Comparison of ENCODE assay signal across 2 cellular contexts in the genomic region with DNA sequence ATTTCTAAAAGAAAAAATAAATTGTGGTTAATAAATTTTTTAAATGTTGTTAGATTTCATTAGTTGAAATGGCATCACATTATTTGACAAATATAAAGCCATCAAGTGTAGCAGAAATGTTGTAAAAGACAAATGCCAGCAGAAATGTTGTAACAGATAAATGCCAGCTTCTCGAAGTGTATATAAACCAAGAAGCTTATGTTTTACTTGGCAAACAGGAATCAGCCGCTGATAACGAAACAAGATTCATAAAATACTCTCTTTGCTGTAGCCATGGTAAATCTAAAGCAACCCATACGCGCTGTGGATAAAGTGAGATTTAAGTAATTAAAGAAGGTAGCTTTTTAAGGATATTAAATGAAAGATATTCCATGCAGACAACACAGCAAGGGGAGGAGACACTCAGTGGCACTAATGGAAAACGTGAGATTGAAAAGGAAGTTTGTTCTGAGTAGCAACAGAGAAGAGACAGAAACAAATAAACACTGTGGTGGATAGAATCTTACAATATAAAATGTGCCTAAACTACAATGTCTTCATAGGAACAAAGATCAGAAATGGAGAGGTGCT.
TF ChIP-seq lines count a peak whose summit lies in the region.

No MANE protein-coding gene starts in this region.

TF ChIP-seq in GM12891, 5 proteins besides CTCF, POLR2A, EP300 and RAD21:
- TF ChIP-seq POLR2AphosphoS5 (IDR thresholded peaks at IDR 0.05; ENCODE audit: low read depth, low read length) (no peak), PAX5 (IDR thresholded peaks at IDR 0.05; ENCODE audit: insufficient read depth, low read length, severe bottlenecking) (no peak), SPI1 (IDR thresholded peaks at IDR 0.05; ENCODE audit: low read depth, low read length) (no peak), POU2F2 (IDR thresholded peaks at IDR 0.05; ENCODE audit: low read depth, low read length) (no peak), TAF1 (IDR thresholded peaks at IDR 0.05; ENCODE audit: low read depth, low read length) (no peak)

TF ChIP-seq in GM12878, 131 proteins besides CTCF, POLR2A, EP300 and RAD21 (continued from another document):
- TF ChIP-seq HDAC2 (IDR thresholded peaks at IDR 0.05) = no peak
- no peak for TF ChIP-seq PAX5 (IDR thresholded peaks at IDR 0.05; ENCODE audit: borderline replicate concordance, low read depth, low read length)
- TF ChIP-seq, protein P1, sequence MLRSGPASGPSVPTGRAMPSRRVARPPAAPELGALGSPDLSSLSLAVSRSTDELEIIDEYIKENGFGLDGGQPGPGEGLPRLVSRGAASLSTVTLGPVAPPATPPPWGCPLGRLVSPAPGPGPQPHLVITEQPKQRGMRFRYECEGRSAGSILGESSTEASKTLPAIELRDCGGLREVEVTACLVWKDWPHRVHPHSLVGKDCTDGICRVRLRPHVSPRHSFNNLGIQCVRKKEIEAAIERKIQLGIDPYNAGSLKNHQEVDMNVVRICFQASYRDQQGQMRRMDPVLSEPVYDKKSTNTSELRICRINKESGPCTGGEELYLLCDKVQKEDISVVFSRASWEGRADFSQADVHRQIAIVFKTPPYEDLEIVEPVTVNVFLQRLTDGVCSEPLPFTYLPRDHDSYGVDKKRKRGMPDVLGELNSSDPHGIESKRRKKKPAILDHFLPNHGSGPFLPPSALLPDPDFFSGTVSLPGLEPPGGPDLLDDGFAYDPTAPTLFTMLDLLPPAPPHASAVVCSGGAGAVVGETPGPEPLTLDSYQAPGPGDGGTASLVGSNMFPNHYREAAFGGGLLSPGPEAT (IDR thresholded peaks at IDR 0.05; ENCODE audit: low read depth) = no peak
- no peak for TF ChIP-seq CHD2 (IDR thresholded peaks at IDR 0.05; ENCODE audit: borderline replicate concordance, low read depth, low read length)
